10 cellular contexts compared by ENCODE assay signal in genomic region chr4:25863906-25864418, GRCh38. TPM values are rescaled to one million over a fixed set of nuclear protein-coding genes. Genes with fewer than 3 reads are reported as not detected.
DNase-seq lines count a peak whose midpoint lies in the region; ATAC-seq, FAIRE-seq and TF ChIP-seq lines count a peak whose summit lies in the region.
"Had no signal": no experiment of that assay in that cellular context is flagged by ENCODE, and none has a peak within 500 bp of the region (broad histone marks: within the 10 kb centered on the region; RNA-seq: fewer than 3 reads in every experiment).

No MANE protein-coding gene starts in this region.

- H4K20me1 ChIP-seq in SU-DHL-6 (ENCODE audit: low read depth, low read length): peaks cover 6% of the 10 kb centered on the region; the same call in 1 of the 2 replicates

- H3K9me3 Mint-ChIP-seq in glutamatergic neuron (ENCODE audit: unreplicated experiment): peaks cover 6% of the 10 kb centered on the region

- H3K27me3 ChIP-seq in GM06990 (replicated peaks; ENCODE audit: control insufficient read depth, insufficient read depth, low read length) (no peaks in the 10 kb centered on the region), SU-DHL-6 (ENCODE audit: low read length) (no peaks in the 10 kb centered on the region), pancreas (no peaks in the 10 kb centered on the region)

- H3K4me3 Mint-ChIP-seq in glutamatergic neuron (ENCODE audit: unreplicated experiment): peak overlapping the region; percentile 81

- H3K9me2 ChIP-seq in SU-DHL-6 (replicated peaks; ENCODE audit: insufficient read depth, low read length): no peaks in the 10 kb centered on the region

- H3K9me3 ChIP-seq in SU-DHL-6 (ENCODE audit: insufficient read depth, low read length) (no peaks in the 10 kb centered on the region), pancreas (no peaks in the 10 kb centered on the region)

- intact Hi-C loops in pancreas (cut with DNase I): no loop called here

- DNase-seq in GM06990 (ENCODE audit: extremely low read depth, insufficient read length): no peak
- DNase-seq in glutamatergic neuron: peak; percentile 38
- peak in 1 of 6 donors; percentile 63 for DNase-seq in pancreas
- DNase-seq in foreskin fibroblast: no peak

- H3K36me3 Mint-ChIP-seq in glutamatergic neuron (ENCODE audit: unreplicated experiment): peaks cover 4% of the 10 kb centered on the region

- peak overlapping the region; percentile 90 for H3K4me2 ChIP-seq in SU-DHL-6 (ENCODE audit: low read depth, low read length, poor library complexity, severe bottlenecking)

- H3K27ac Mint-ChIP-seq in glutamatergic neuron (ENCODE audit: unreplicated experiment): peak overlapping the region; percentile 56

- H3K27ac ChIP-seq in SU-DHL-6 (ENCODE audit: low read depth, low read length): peak overlapping the region; percentile 100
- peak overlapping the region; percentile 59 to 93 (median 78) for H3K27ac ChIP-seq in pancreas
- H3K27ac ChIP-seq: PC-9 had no signal

- peaks cover 91% of the 10 kb centered on the region for H3K79me2 ChIP-seq in SU-DHL-6 (ENCODE audit: insufficient read depth, low read length)

- peaks cover 87% of the 10 kb centered on the region for H3F3A ChIP-seq in SU-DHL-6 (ENCODE audit: insufficient read depth)

- 35 to 48% methylated on average over 29 of the region's 29 CpGs for WGBS in pancreas, 2 donors

- peak overlapping the region; percentile 94 for H3K9ac ChIP-seq in SU-DHL-6 (ENCODE audit: low read length)

- H3K27me3 Mint-ChIP-seq in glutamatergic neuron (ENCODE audit: unreplicated experiment): peaks cover 5% of the 10 kb centered on the region

- H2AFZ ChIP-seq in SU-DHL-6 (ENCODE audit: low read depth, low read length, severe bottlenecking): no peak overlapping the region
- H2AFZ ChIP-seq: PC-9 had no signal

- H3K36me3 ChIP-seq in GM06990 (ENCODE audit: control insufficient read depth, insufficient read depth, low read length) (no peaks in the 10 kb centered on the region), SU-DHL-6 (ENCODE audit: low read length) (peaks cover 26% of the 10 kb centered on the region), pancreas (no peaks in the 10 kb centered on the region)

- H3K4me3 ChIP-seq in GM06990 (replicated peaks; ENCODE audit: low read depth, low read length) (peak overlapping the region; percentile 60; the same call in 1 of the 2 replicates), SU-DHL-6 (ENCODE audit: insufficient read depth, low read length, poor library complexity, severe bottlenecking) (peak overlapping the region; percentile 73), pancreas (peak overlapping the region in 3 of 4 donors; percentile 20 to 92 (median 80)), foreskin fibroblast (ENCODE audit: low read depth in 1 of 2, low read length in 2 of 2) (no peak overlapping the region)
- H3K4me3 ChIP-seq: PC-9 had no signal

- TF ChIP-seq CTCF in GM06990 (IDR thresholded peaks at IDR 0.05; ENCODE audit: insufficient read depth, low read length, poor library complexity, severe bottlenecking): no peak
- TF ChIP-seq CTCF in SU-DHL-6 (IDR thresholded peaks at IDR 0.05; ENCODE audit: insufficient read depth, low read length, poor library complexity, severe bottlenecking): no peak
- no peak for TF ChIP-seq CTCF in glutamatergic neuron (IDR thresholded peaks at IDR 0.05; ENCODE audit: partially characterized antibody, unreplicated experiment)
- no peak for TF ChIP-seq CTCF in pancreas (IDR thresholded peaks at IDR 0.05)
- TF ChIP-seq CTCF in foreskin fibroblast (IDR thresholded peaks at IDR 0.05; ENCODE audit: low read depth, low read length): no peak

- FAIRE-seq in pancreas (lab: Jason Lieb, UNC): no peak
- FAIRE-seq: colon, keratinocyte had no signal

- peak; percentile 1 to 8 (median 4) for ATAC-seq in pancreas
- no peak for ATAC-seq in HG02798 (IDR thresholded peaks at IDR 0.05; ENCODE audit: poor library complexity, unreplicated experiment)
- no peak for ATAC-seq in GM21381 (IDR thresholded peaks at IDR 0.05; ENCODE audit: unreplicated experiment)

- peaks cover 4% of the 10 kb centered on the region for H3K4me1 Mint-ChIP-seq in glutamatergic neuron (ENCODE audit: low read depth, unreplicated experiment)

- peaks cover 0 to 23% (median 19%) of the 10 kb centered on the region in 3 donors for H3K4me1 ChIP-seq in pancreas

RNA-seq across cellular contexts. Expression of gene SEL1L3, which starts 1.2 kb away (rescaled TPM):
- total RNA-seq in glutamatergic neuron (ENCODE audit: unreplicated experiment) (23.7 TPM), pancreas (10 to 100 TPM; 31.4 to 76.7 (median 41.0) TPM)
- polyA plus RNA-seq in pancreas: 10 to 100 TPM; 18.4 to 43.2 TPM

RNA-seq across cellular contexts. Expression of gene SMIM20, which starts 50.1 kb away (rescaled TPM):
- total RNA-seq in glutamatergic neuron (ENCODE audit: unreplicated experiment): 19.6 TPM
- 10 to 100 TPM; 11.7 to 20.7 (median 17.8) TPM for total RNA-seq in pancreas
- polyA plus RNA-seq in pancreas: 10 to 100 TPM; 25.0 to 37.4 TPM

Comparison
In these comparisons a context has a peak if more than half of its experiments do, and no peak if none do; other contexts are left out.
1. H3K4me3 ChIP-seq: peak in GM06990 (single experiment), SU-DHL-6 (single experiment) and pancreas (3 of 4); none in foreskin fibroblast (0 of 2).
2. ATAC-seq: peak in pancreas (4 of 4); none in HG02798 (single experiment) and GM21381 (single experiment).